In the genomic region with DNA sequence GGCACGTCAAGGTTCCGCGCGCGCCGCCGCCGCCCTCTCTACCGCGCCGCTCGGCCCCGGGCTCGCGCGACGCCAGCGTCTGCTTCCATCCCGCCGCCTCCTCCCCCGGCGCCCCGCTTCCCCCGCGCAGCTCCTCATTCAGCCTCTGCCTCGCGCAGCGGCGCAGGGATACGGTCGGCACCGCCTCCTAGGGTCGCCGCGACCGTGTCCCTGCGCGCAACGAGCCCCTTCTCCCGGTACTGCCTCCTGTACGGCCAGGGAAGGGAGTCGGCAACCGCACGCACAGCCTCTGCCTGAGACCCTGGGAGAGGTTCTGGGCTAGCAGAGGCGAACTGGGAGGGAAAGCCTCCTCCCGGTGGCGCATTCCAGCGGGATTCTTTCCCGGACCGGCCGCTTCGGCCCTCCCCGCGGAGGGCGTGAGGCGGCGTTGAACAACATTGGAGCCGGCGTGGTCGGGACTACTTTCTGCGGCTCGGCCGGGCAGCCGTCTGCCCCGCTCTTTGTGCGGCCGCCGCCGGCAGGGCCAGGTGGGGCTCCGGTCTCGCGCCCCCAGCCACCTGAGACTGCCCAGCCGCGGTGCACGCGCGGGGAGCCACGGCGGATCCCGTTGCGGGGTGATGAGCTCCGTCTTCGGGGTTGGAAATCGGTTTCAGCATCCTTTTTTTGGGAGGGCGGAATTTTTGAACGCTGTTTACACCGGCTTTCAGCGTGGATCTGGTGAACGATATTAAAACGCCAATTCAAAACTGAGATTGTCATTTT, we compare ENCODE assay signal across 1 cellular context.
TF ChIP-seq lines count a peak whose summit lies in the region.

LRP6 (minus strand) TSS at position 172 of the 762 bp plus-strand sequence. CDS start 309 bp downstream, outside the sequence.

TF ChIP-seq in HepG2, 621 proteins besides CTCF, POLR2A, EP300 and RAD21 (continued from another document and continues in another):
- TF ChIP-seq ZZZ3 (CRISPR knock-in tag; IDR thresholded peaks at IDR 0.05; ENCODE audit: borderline replicate concordance) = peak; percentile 92; the same call in 1 of the 2 replicates
- TF ChIP-seq ATM (IDR thresholded peaks at IDR 0.05; ENCODE audit: borderline replicate concordance) = no peak
- peak; percentile 56 for TF ChIP-seq ZEB1 (IDR thresholded peaks at IDR 0.05; ENCODE audit: insufficient replicate concordance, low read depth)
- TF ChIP-seq TRIM24 (CRISPR knock-in tag; IDR thresholded peaks at IDR 0.05) = no peak
- TF ChIP-seq SNAPC5 (CRISPR knock-in tag; IDR thresholded peaks at IDR 0.05; ENCODE audit: borderline replicate concordance) = peak; percentile 27
- TF ChIP-seq ZNF747 (CRISPR knock-in tag; IDR thresholded peaks at IDR 0.05; ENCODE audit: borderline replicate concordance) = peak; percentile 63
- TF ChIP-seq ZNF746 (CRISPR knock-in tag; IDR thresholded peaks at IDR 0.05) = peak; percentile 87
- peak; percentile 83; the same call in 1 of the 2 replicates for TF ChIP-seq SNAPC2 (CRISPR knock-in tag; IDR thresholded peaks at IDR 0.05)
- no peak for TF ChIP-seq MZF1 (CRISPR knock-in tag; IDR thresholded peaks at IDR 0.05; ENCODE audit: borderline replicate concordance)
- no peak for TF ChIP-seq AGO1 (IDR thresholded peaks at IDR 0.05; ENCODE audit: low read depth, low read length, poor library complexity, severe bottlenecking)
- 0 out of 2 replicates have a peak, but pooled peaks have one; percentile 39 for TF ChIP-seq TGIF2 (CRISPR knock-in tag; IDR thresholded peaks at IDR 0.05)
- TF ChIP-seq ZBTB38 (CRISPR knock-in tag; IDR thresholded peaks at IDR 0.05) = peak; percentile 96
- peak; percentile 98 for TF ChIP-seq ZFP41 (CRISPR knock-in tag; IDR thresholded peaks at IDR 0.05; ENCODE audit: borderline replicate concordance)
- TF ChIP-seq ZNF329 (CRISPR knock-in tag; IDR thresholded peaks at IDR 0.05; ENCODE audit: low read depth) = peak; percentile 85
- TF ChIP-seq REPIN1 (CRISPR knock-in tag; IDR thresholded peaks at IDR 0.05; ENCODE audit: borderline replicate concordance, low read depth) = peak; percentile 91
- peak; percentile 94; the same call in 1 of the 2 replicates for TF ChIP-seq ZFP36L1 (CRISPR knock-in tag; IDR thresholded peaks at IDR 0.05)
- TF ChIP-seq, protein P1, sequence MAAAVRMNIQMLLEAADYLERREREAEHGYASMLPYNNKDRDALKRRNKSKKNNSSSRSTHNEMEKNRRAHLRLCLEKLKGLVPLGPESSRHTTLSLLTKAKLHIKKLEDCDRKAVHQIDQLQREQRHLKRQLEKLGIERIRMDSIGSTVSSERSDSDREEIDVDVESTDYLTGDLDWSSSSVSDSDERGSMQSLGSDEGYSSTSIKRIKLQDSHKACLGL (CRISPR knock-in tag; IDR thresholded peaks at IDR 0.05) = peak; percentile 96
- peak; percentile 99; the same call in 1 of the 2 replicates for TF ChIP-seq GLI4 (CRISPR knock-in tag; IDR thresholded peaks at IDR 0.05; ENCODE audit: borderline replicate concordance)
- peak; percentile 90; the same call in 1 of the 2 replicates for TF ChIP-seq ARID4A (CRISPR knock-in tag; IDR thresholded peaks at IDR 0.05; ENCODE audit: borderline replicate concordance)
- peak; percentile 90; the same call in 1 of the 2 replicates for TF ChIP-seq U2AF2 (IDR thresholded peaks at IDR 0.05; ENCODE audit: low read depth, low read length)
- TF ChIP-seq SKI (IDR thresholded peaks at IDR 0.05; ENCODE audit: partially characterized antibody) = peak; percentile 97
- TF ChIP-seq ZNF263 (CRISPR knock-in tag; IDR thresholded peaks at IDR 0.05) = no peak; the same call in 1 of the 2 replicates
- peak; percentile 98 for TF ChIP-seq ZNF605 (CRISPR knock-in tag; IDR thresholded peaks at IDR 0.05)
- peak; percentile 92 for TF ChIP-seq TARDBP (CRISPR knock-in tag; IDR thresholded peaks at IDR 0.05)
- peak; percentile 96 for TF ChIP-seq FOXK1 (CRISPR knock-in tag; IDR thresholded peaks at IDR 0.05; ENCODE audit: borderline replicate concordance, low read depth)
- TF ChIP-seq, protein P2, sequence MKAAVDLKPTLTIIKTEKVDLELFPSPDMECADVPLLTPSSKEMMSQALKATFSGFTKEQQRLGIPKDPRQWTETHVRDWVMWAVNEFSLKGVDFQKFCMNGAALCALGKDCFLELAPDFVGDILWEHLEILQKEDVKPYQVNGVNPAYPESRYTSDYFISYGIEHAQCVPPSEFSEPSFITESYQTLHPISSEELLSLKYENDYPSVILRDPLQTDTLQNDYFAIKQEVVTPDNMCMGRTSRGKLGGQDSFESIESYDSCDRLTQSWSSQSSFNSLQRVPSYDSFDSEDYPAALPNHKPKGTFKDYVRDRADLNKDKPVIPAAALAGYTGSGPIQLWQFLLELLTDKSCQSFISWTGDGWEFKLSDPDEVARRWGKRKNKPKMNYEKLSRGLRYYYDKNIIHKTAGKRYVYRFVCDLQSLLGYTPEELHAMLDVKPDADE (CRISPR knock-in tag; IDR thresholded peaks at IDR 0.05) = no peak
- peak; percentile 99 for TF ChIP-seq ZNF547 (CRISPR knock-in tag; IDR thresholded peaks at IDR 0.05)
- peak; percentile 97; the same call in 1 of the 2 replicates for TF ChIP-seq ZNF556 (CRISPR knock-in tag; IDR thresholded peaks at IDR 0.05; ENCODE audit: borderline replicate concordance)
- TF ChIP-seq ADNP (CRISPR knock-in tag; IDR thresholded peaks at IDR 0.05) = no peak
- peak; percentile 75; the same call in 1 of the 2 replicates for TF ChIP-seq IRF2 (CRISPR knock-in tag; IDR thresholded peaks at IDR 0.05)
- TF ChIP-seq, protein P3, sequence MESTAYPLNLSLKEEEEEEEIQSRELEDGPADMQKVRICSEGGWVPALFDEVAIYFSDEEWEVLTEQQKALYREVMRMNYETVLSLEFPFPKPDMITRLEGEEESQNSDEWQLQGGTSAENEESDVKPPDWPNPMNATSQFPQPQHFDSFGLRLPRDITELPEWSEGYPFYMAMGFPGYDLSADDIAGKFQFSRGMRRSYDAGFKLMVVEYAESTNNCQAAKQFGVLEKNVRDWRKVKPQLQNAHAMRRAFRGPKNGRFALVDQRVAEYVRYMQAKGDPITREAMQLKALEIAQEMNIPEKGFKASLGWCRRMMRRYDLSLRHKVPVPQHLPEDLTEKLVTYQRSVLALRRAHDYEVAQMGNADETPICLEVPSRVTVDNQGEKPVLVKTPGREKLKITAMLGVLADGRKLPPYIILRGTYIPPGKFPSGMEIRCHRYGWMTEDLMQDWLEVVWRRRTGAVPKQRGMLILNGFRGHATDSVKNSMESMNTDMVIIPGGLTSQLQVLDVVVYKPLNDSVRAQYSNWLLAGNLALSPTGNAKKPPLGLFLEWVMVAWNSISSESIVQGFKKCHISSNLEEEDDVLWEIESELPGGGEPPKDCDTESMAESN (CRISPR knock-in tag; conservative IDR thresholded peaks at IDR 0.05) = peak; percentile 97
- no peak for TF ChIP-seq ZNF124 (CRISPR knock-in tag; IDR thresholded peaks at IDR 0.05)
- peak; percentile 100 for TF ChIP-seq SP4 (CRISPR knock-in tag; IDR thresholded peaks at IDR 0.05)
- TF ChIP-seq, protein P4, sequence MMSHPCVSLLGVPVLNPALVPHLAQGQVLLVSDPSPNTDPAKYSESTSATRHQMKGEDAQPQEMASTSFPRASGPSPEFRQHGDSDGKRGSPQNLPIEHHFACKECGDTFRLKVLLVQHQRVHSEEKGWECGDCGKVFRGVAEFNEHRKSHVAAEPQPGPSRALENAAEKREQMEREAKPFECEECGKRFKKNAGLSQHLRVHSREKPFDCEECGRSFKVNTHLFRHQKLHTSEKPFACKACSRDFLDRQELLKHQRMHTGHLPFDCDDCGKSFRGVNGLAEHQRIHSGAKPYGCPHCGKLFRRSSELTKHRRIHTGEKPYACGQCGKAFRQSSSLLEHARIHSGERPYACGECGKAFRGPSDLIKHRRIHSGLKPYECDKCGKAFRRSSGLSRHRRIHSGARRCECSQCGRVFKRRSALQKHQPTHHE (CRISPR knock-in tag; IDR thresholded peaks at IDR 0.05; ENCODE audit: borderline replicate concordance) = peak; percentile 99
- TF ChIP-seq SMAD9 (CRISPR knock-in tag; IDR thresholded peaks at IDR 0.05) = peak; percentile 87; the same call in 1 of the 2 replicates
- peak; percentile 95; the same call in 1 of the 2 replicates for TF ChIP-seq DMAP1 (CRISPR knock-in tag; IDR thresholded peaks at IDR 0.05)
- 0 out of 2 replicates have a peak, but pooled peaks have one; percentile 29 for TF ChIP-seq FOXK2 (IDR thresholded peaks at IDR 0.05)
- TF ChIP-seq NR2F6 (IDR thresholded peaks at IDR 0.05) = no peak; the same call in 1 of the 2 replicates
- peak; percentile 71 for TF ChIP-seq NR2F6 (CRISPR knock-in tag; IDR thresholded peaks at IDR 0.05)
- TF ChIP-seq ONECUT2 (CRISPR knock-in tag; IDR thresholded peaks at IDR 0.05) = no peak; the same call in 1 of the 2 replicates
- peak; percentile 86; the same call in 1 of the 2 replicates for TF ChIP-seq ZSCAN12 (CRISPR knock-in tag; IDR thresholded peaks at IDR 0.05)
- TF ChIP-seq ZFP37 (CRISPR knock-in tag; IDR thresholded peaks at IDR 0.05; ENCODE audit: borderline replicate concordance) = peak; percentile 56; the same call in 1 of the 2 replicates
- TF ChIP-seq MAFG (CRISPR knock-in tag; IDR thresholded peaks at IDR 0.05) = no peak
- TF ChIP-seq BRCA1 (CRISPR knock-in tag; IDR thresholded peaks at IDR 0.05) = peak; percentile 95
- no peak for TF ChIP-seq PRDM10 (CRISPR knock-in tag; IDR thresholded peaks at IDR 0.05; ENCODE audit: low read depth)
- TF ChIP-seq PTBP1 (IDR thresholded peaks at IDR 0.05; ENCODE audit: low read depth, low read length, poor library complexity, severe bottlenecking) = no peak
- TF ChIP-seq, protein P5, sequence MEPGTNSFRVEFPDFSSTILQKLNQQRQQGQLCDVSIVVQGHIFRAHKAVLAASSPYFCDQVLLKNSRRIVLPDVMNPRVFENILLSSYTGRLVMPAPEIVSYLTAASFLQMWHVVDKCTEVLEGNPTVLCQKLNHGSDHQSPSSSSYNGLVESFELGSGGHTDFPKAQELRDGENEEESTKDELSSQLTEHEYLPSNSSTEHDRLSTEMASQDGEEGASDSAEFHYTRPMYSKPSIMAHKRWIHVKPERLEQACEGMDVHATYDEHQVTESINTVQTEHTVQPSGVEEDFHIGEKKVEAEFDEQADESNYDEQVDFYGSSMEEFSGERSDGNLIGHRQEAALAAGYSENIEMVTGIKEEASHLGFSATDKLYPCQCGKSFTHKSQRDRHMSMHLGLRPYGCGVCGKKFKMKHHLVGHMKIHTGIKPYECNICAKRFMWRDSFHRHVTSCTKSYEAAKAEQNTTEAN (CRISPR knock-in tag; conservative IDR thresholded peaks at IDR 0.05) = peak; percentile 90
- 0 out of 2 replicates have a peak, but pooled peaks have one; percentile 59 for TF ChIP-seq SATB2 (CRISPR knock-in tag; IDR thresholded peaks at IDR 0.05)
- peak; percentile 61; the same call in 1 of the 2 replicates for TF ChIP-seq ZNF335 (CRISPR knock-in tag; IDR thresholded peaks at IDR 0.05)
- TF ChIP-seq ZNF691 (CRISPR knock-in tag; IDR thresholded peaks at IDR 0.05; ENCODE audit: borderline replicate concordance, low read depth) = peak; percentile 85; the same call in 1 of the 2 replicates
